In the genomic region with DNA sequence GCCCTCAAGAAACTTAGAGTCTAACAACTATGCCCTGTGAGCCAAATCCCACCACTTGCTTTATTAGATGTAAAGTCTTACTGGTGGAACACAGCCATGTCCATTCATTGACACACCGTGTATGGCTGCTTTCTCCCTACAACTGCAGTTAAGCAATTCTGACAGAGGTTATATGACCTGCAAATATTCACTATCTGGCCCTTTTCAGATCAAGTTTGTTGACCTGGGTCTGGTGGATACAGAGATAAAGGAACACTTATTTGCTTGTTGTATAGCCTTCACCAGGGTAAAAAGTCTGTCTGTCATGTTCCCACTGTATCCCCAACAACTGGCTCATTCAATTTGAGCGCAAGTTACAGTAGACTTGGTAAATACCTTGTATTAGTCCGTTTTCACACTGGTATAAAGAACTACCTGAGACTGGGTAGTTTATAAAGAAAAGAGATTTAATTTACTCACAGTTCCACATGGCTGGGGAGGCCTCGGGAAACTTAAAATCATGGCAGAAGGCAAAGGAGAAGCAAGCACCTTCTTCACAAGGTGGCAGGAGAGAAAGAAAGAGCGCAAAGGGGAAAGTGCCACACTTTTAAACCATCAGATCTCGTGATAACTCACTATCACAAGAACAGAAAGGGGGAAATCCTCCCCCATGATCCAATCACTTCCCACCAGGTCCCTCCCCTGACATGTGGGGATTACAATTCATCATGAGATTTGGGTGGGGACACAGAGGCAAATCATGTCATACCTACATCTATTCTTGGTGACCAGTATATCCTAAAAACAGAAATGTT, we compare ENCODE assay signal across 1 cellular context.
TF ChIP-seq lines count a peak whose summit lies in the region.

No MANE protein-coding gene starts in this region.

TF ChIP-seq in HepG2, 621 proteins besides CTCF, POLR2A, EP300 and RAD21 (continued from another document and continues in another):
- peak; percentile 62 for TF ChIP-seq HDAC1 (CRISPR knock-in tag; IDR thresholded peaks at IDR 0.05)
- no peak for TF ChIP-seq GPN1 (CRISPR knock-in tag; IDR thresholded peaks at IDR 0.05; ENCODE audit: borderline replicate concordance)
- no peak for TF ChIP-seq ZNF10 (CRISPR knock-in tag; IDR thresholded peaks at IDR 0.05; ENCODE audit: borderline replicate concordance, low read depth)
- no peak for TF ChIP-seq EEA1 (CRISPR knock-in tag; IDR thresholded peaks at IDR 0.05; ENCODE audit: borderline replicate concordance)
- TF ChIP-seq HNF4G (IDR thresholded peaks at IDR 0.05; ENCODE audit: borderline replicate concordance, low read depth, low read length): peak; percentile 78
- TF ChIP-seq HNF4G (CRISPR knock-in tag; IDR thresholded peaks at IDR 0.05; ENCODE audit: borderline replicate concordance, low read depth): 0 out of 2 replicates have a peak, but pooled peaks have one; percentile 48
- peak; percentile 81; the same call in 1 of the 2 replicates for TF ChIP-seq ZKSCAN8 (CRISPR knock-in tag; IDR thresholded peaks at IDR 0.05; ENCODE audit: borderline replicate concordance)
- TF ChIP-seq ZNF772 (CRISPR knock-in tag; IDR thresholded peaks at IDR 0.05): 0 out of 2 replicates have a peak, but pooled peaks have one; percentile 33
- TF ChIP-seq, protein P1, sequence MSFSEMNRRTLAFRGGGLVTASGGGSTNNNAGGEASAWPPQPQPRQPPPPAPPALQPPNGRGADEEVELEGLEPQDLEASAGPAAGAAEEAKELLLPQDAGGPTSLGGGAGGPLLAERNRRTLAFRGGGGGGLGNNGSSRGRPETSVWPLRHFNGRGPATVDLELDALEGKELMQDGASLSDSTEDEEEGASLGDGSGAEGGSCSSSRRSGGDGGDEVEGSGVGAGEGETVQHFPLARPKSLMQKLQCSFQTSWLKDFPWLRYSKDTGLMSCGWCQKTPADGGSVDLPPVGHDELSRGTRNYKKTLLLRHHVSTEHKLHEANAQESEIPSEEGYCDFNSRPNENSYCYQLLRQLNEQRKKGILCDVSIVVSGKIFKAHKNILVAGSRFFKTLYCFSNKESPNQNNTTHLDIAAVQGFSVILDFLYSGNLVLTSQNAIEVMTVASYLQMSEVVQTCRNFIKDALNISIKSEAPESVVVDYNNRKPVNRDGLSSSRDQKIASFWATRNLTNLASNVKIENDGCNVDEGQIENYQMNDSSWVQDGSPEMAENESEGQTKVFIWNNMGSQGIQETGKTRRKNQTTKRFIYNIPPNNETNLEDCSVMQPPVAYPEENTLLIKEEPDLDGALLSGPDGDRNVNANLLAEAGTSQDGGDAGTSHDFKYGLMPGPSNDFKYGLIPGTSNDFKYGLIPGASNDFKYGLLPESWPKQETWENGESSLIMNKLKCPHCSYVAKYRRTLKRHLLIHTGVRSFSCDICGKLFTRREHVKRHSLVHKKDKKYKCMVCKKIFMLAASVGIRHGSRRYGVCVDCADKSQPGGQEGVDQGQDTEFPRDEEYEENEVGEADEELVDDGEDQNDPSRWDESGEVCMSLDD (CRISPR knock-in tag; IDR thresholded peaks at IDR 0.05; ENCODE audit: borderline replicate concordance): no peak
- no peak for TF ChIP-seq NBN (conservative IDR thresholded peaks at IDR 0.05)
- no peak for TF ChIP-seq SIN3A (IDR thresholded peaks at IDR 0.05; ENCODE audit: borderline replicate concordance, low read depth, low read length)
- TF ChIP-seq ZFP36L1 (CRISPR knock-in tag; IDR thresholded peaks at IDR 0.05): no peak
- TF ChIP-seq, protein P2, sequence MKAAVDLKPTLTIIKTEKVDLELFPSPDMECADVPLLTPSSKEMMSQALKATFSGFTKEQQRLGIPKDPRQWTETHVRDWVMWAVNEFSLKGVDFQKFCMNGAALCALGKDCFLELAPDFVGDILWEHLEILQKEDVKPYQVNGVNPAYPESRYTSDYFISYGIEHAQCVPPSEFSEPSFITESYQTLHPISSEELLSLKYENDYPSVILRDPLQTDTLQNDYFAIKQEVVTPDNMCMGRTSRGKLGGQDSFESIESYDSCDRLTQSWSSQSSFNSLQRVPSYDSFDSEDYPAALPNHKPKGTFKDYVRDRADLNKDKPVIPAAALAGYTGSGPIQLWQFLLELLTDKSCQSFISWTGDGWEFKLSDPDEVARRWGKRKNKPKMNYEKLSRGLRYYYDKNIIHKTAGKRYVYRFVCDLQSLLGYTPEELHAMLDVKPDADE (CRISPR knock-in tag; IDR thresholded peaks at IDR 0.05): no peak
- peak; percentile 53; the same call in 1 of the 2 replicates for TF ChIP-seq FOXK2 (IDR thresholded peaks at IDR 0.05)
- TF ChIP-seq, protein P3, sequence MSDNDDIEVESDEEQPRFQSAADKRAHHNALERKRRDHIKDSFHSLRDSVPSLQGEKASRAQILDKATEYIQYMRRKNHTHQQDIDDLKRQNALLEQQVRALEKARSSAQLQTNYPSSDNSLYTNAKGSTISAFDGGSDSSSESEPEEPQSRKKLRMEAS (IDR thresholded peaks at IDR 0.05): no peak
- 0 out of 2 replicates have a peak, but pooled peaks have one; percentile 40 for TF ChIP-seq FOXA1 (IDR thresholded peaks at IDR 0.05)
- peak; percentile 86 for TF ChIP-seq FOXA1 (CRISPR knock-in tag; IDR thresholded peaks at IDR 0.05)
- TF ChIP-seq LCORL (IDR thresholded peaks at IDR 0.05): no peak
- TF ChIP-seq LCORL (CRISPR knock-in tag; IDR thresholded peaks at IDR 0.05): peak; percentile 40; the same call in 1 of the 2 replicates
- no peak for TF ChIP-seq RNF2 (conservative IDR thresholded peaks at IDR 0.05; ENCODE audit: low read depth)
- TF ChIP-seq WIZ (CRISPR knock-in tag; IDR thresholded peaks at IDR 0.05): 0 out of 2 replicates have a peak, but pooled peaks have one; percentile 23
- TF ChIP-seq IRF2 (CRISPR knock-in tag; IDR thresholded peaks at IDR 0.05): peak; percentile 57
- TF ChIP-seq, protein P4, sequence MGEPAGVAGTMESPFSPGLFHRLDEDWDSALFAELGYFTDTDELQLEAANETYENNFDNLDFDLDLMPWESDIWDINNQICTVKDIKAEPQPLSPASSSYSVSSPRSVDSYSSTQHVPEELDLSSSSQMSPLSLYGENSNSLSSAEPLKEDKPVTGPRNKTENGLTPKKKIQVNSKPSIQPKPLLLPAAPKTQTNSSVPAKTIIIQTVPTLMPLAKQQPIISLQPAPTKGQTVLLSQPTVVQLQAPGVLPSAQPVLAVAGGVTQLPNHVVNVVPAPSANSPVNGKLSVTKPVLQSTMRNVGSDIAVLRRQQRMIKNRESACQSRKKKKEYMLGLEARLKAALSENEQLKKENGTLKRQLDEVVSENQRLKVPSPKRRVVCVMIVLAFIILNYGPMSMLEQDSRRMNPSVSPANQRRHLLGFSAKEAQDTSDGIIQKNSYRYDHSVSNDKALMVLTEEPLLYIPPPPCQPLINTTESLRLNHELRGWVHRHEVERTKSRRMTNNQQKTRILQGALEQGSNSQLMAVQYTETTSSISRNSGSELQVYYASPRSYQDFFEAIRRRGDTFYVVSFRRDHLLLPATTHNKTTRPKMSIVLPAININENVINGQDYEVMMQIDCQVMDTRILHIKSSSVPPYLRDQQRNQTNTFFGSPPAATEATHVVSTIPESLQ (CRISPR knock-in tag; conservative IDR thresholded peaks at IDR 0.05): no peak
- TF ChIP-seq TARDBP (CRISPR knock-in tag; IDR thresholded peaks at IDR 0.05): peak; percentile 83
- no peak for TF ChIP-seq ARHGAP35 (CRISPR knock-in tag; IDR thresholded peaks at IDR 0.05; ENCODE audit: borderline replicate concordance)
- TF ChIP-seq HOXA3 (CRISPR knock-in tag; IDR thresholded peaks at IDR 0.05): peak; percentile 74
- TF ChIP-seq, protein P5, sequence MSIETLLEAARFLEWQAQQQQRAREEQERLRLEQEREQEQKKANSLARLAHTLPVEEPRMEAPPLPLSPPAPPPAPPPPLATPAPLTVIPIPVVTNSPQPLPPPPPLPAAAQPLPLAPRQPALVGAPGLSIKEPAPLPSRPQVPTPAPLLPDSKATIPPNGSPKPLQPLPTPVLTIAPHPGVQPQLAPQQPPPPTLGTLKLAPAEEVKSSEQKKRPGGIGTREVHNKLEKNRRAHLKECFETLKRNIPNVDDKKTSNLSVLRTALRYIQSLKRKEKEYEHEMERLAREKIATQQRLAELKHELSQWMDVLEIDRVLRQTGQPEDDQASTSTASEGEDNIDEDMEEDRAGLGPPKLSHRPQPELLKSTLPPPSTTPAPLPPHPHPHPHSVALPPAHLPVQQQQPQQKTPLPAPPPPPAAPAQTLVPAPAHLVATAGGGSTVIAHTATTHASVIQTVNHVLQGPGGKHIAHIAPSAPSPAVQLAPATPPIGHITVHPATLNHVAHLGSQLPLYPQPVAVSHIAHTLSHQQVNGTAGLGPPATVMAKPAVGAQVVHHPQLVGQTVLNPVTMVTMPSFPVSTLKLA (IDR thresholded peaks at IDR 0.05): no peak
- no peak; the same call in 1 of the 2 replicates for TF ChIP-seq ATF7 (IDR thresholded peaks at IDR 0.05)
- no peak for TF ChIP-seq ATF7 (CRISPR knock-in tag; IDR thresholded peaks at IDR 0.05)
- TF ChIP-seq, protein P6, sequence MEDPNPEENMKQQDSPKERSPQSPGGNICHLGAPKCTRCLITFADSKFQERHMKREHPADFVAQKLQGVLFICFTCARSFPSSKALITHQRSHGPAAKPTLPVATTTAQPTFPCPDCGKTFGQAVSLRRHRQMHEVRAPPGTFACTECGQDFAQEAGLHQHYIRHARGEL (CRISPR knock-in tag; IDR thresholded peaks at IDR 0.05): no peak
- TF ChIP-seq TAF1 (CRISPR knock-in tag; IDR thresholded peaks at IDR 0.05): no peak; the same call in 1 of the 2 replicates
- peak; percentile 87; the same call in 1 of the 2 replicates for TF ChIP-seq THRA (CRISPR knock-in tag; IDR thresholded peaks at IDR 0.05; ENCODE audit: borderline replicate concordance)
- TF ChIP-seq ZNF468 (CRISPR knock-in tag; IDR thresholded peaks at IDR 0.05): no peak
- TF ChIP-seq ATM (IDR thresholded peaks at IDR 0.05; ENCODE audit: borderline replicate concordance): no peak
- no peak for TF ChIP-seq ZKSCAN5 (CRISPR knock-in tag; IDR thresholded peaks at IDR 0.05)
- TF ChIP-seq ZBTB21 (CRISPR knock-in tag; IDR thresholded peaks at IDR 0.05): no peak
- no peak for TF ChIP-seq ZFP82 (CRISPR knock-in tag; IDR thresholded peaks at IDR 0.05; ENCODE audit: borderline replicate concordance)
- TF ChIP-seq ZNF431 (CRISPR knock-in tag; IDR thresholded peaks at IDR 0.05; ENCODE audit: borderline replicate concordance, low read depth): no peak; the same call in 1 of the 2 replicates
- peak; percentile 93; the same call in 1 of the 2 replicates for TF ChIP-seq SOX5 (CRISPR knock-in tag; IDR thresholded peaks at IDR 0.05; ENCODE audit: borderline replicate concordance)
- TF ChIP-seq REL (CRISPR knock-in tag; conservative IDR thresholded peaks at IDR 0.05): no peak
- no peak for TF ChIP-seq MTA1 (CRISPR knock-in tag; IDR thresholded peaks at IDR 0.05; ENCODE audit: borderline replicate concordance)
- peak; percentile 74; the same call in 1 of the 2 replicates for TF ChIP-seq ZMYM2 (CRISPR knock-in tag; IDR thresholded peaks at IDR 0.05)
- 0 out of 2 replicates have a peak, but pooled peaks have one; percentile 14 for TF ChIP-seq MIER2 (CRISPR knock-in tag; IDR thresholded peaks at IDR 0.05)
- peak; percentile 39 for TF ChIP-seq MED8 (CRISPR knock-in tag; IDR thresholded peaks at IDR 0.05; ENCODE audit: insufficient replicate concordance)
- no peak for TF ChIP-seq SMAD9 (CRISPR knock-in tag; IDR thresholded peaks at IDR 0.05)
- TF ChIP-seq KMT2B (CRISPR knock-in tag; IDR thresholded peaks at IDR 0.05): peak; percentile 25
- peak; percentile 97 for TF ChIP-seq HMG20A (CRISPR knock-in tag; IDR thresholded peaks at IDR 0.05; ENCODE audit: borderline replicate concordance)
- TF ChIP-seq, protein P7, sequence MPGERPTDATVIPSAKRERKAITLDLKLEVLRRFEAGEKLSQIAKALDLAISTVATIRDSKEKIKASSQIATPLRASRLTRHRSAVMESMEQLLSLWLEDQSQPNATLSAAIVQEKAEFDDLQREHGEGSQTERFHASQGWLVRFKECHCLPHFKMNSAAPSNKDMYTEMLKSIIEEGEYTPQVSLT (CRISPR knock-in tag; IDR thresholded peaks at IDR 0.05; ENCODE audit: borderline replicate concordance, low read depth): no peak
- no peak for TF ChIP-seq ZFYVE20 (CRISPR knock-in tag; IDR thresholded peaks at IDR 0.05; ENCODE audit: borderline replicate concordance, low read depth)
- TF ChIP-seq, protein P8, sequence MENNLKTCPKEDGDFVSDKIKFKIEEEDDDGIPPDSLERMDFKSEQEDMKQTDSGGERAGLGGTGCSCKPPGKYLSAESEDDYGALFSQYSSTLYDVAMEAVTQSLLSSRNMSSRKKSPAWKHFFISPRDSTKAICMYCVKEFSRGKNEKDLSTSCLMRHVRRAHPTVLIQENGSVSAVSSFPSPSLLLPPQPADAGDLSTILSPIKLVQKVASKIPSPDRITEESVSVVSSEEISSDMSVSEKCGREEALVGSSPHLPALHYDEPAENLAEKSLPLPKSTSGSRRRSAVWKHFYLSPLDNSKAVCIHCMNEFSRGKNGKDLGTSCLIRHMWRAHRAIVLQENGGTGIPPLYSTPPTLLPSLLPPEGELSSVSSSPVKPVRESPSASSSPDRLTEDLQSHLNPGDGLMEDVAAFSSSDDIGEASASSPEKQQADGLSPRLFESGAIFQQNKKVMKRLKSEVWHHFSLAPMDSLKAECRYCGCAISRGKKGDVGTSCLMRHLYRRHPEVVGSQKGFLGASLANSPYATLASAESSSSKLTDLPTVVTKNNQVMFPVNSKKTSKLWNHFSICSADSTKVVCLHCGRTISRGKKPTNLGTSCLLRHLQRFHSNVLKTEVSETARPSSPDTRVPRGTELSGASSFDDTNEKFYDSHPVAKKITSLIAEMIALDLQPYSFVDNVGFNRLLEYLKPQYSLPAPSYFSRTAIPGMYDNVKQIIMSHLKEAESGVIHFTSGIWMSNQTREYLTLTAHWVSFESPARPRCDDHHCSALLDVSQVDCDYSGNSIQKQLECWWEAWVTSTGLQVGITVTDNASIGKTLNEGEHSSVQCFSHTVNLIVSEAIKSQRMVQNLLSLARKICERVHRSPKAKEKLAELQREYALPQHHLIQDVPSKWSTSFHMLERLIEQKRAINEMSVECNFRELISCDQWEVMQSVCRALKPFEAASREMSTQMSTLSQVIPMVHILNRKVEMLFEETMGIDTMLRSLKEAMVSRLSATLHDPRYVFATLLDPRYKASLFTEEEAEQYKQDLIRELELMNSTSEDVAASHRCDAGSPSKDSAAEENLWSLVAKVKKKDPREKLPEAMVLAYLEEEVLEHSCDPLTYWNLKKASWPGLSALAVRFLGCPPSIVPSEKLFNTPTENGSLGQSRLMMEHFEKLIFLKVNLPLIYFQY (CRISPR knock-in tag; IDR thresholded peaks at IDR 0.05; ENCODE audit: borderline replicate concordance): no peak
- no peak; the same call in 1 of the 2 replicates for TF ChIP-seq ZFP1 (CRISPR knock-in tag; IDR thresholded peaks at IDR 0.05)
- no peak for TF ChIP-seq ARID2 (CRISPR knock-in tag; IDR thresholded peaks at IDR 0.05; ENCODE audit: borderline replicate concordance)
